ENCODE assay signal across 1 cellular context in the genomic region with DNA sequence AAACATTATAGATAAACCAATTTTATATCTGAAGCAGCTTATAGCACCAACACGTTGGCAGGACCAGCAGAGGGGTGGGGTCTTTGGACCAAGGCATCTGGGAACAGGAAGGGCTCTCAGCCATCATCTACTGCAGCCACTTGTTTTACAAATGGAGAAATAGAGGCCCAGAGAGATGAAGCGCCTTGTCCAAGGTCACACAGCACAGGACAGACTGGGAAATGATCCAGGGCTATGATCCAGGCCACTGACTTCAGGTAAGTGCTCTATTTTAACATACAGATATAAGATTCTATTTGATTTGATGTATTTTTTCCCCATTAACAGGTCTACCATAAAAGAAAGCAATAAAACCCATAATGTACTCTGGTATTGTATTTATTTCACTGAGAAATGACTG.
TF ChIP-seq lines count a peak whose summit lies in the region.

No MANE protein-coding gene starts in this region.

TF ChIP-seq in HepG2, 621 proteins besides CTCF, POLR2A, EP300 and RAD21:
- no peak for TF ChIP-seq POLR2AphosphoS2 (IDR thresholded peaks at IDR 0.05; ENCODE audit: low read depth, low read length)
- TF ChIP-seq SMAD9 (CRISPR knock-in tag; IDR thresholded peaks at IDR 0.05): no peak
- TF ChIP-seq ZNF768 (CRISPR knock-in tag; IDR thresholded peaks at IDR 0.05): peak; percentile 74; the same call in 1 of the 2 replicates
